Comparison of ENCODE assay signal across 8 cellular contexts in genomic region chr11:20363500-20364411, GRCh38. TPM values are rescaled to one million over a fixed set of nuclear protein-coding genes. Genes with fewer than 3 reads are reported as not detected.
A peak's percentile ranks its signal among the peaks of the same experiment; 100 is the strongest.
DNase-seq lines count a peak whose midpoint lies in the region; FAIRE-seq and TF ChIP-seq lines count a peak whose summit lies in the region.

TSS of gene HTATIP2 (plus strand) at chr11:20363714. CDS start at chr11:20364238, 524 bp downstream.

- H3K4me1 Mint-ChIP-seq in activated CD4-positive, alpha-beta T cell treated with anti-CD3 and anti-CD28 coated beads, Interleukin-2, amount 10 ng/mL, durations not matched to agents 7 days and 5 days = peaks cover 73% of the 10 kb centered on the region

- no peak for TF ChIP-seq CTCF in GM13976 (IDR thresholded peaks at IDR 0.05; ENCODE audit: borderline replicate concordance, control extremely low read depth, extremely low read depth, insufficient read depth, missing control alignments)
- TF ChIP-seq CTCF in HFF-Myc (IDR thresholded peaks at IDR 0.05; ENCODE audit: low read depth, low read length, missing control alignments) = no peak
- no peak for TF ChIP-seq CTCF in liver (IDR thresholded peaks at IDR 0.05; ENCODE audit: low read depth, low read length, missing input control)
- TF ChIP-seq CTCF in D721Med (IDR thresholded peaks at IDR 0.05; ENCODE audit: insufficient read depth, missing control alignments) = no peak

- POLR2A ChIA-PET in activated CD4-positive, alpha-beta T cell treated with anti-CD3 and anti-CD28 coated beads, Interleukin-2, amount 10 ng/mL, durations not matched to agents 7 days and 5 days (lab: Charles Lee) = no interaction called here

- in situ Hi-C loops in GM13976 (cut with MboI; ENCODE audit: low sequenced_read_pairs, unreplicated experiment) = no loop called here

- H3K4me3 ChIP-seq in HFF-Myc (replicated peaks; ENCODE audit: low read depth, low read length) (peak within 1 kb of the TSS; percentile 53), liver (ENCODE audit: low read depth in 1 of 3, low read length in 3 of 3) (peak within 1 kb of the TSS; percentile 68 to 86 (median 80))

- peak within 1 kb of the TSS; percentile 95 for H3K27ac Mint-ChIP-seq in activated CD4-positive, alpha-beta T cell treated with anti-CD3 and anti-CD28 coated beads, Interleukin-2, amount 10 ng/mL, durations not matched to agents 7 days and 5 days

- peak within 1 kb of the TSS; percentile 79 for H3K4me3 Mint-ChIP-seq in activated CD4-positive, alpha-beta T cell treated with anti-CD3 and anti-CD28 coated beads, Interleukin-2, amount 10 ng/mL, durations not matched to agents 7 days and 5 days

- no peak for TF ChIP-seq RAD21 in liver (IDR thresholded peaks at IDR 0.05)

- DNase-seq in GM13976 (ENCODE audit: low spot score) = peak; percentile 86
- DNase-seq in HFF-Myc (ENCODE audit: extremely low read depth, low read depth) = no peak
- DNase-seq in NCI-H146 treated with DMSO at 0.1 percent for 48 hours (lab: John Stamatoyannopoulos, UW; ENCODE audit: unreplicated experiment) = peak; percentile 33
- DNase-seq in activated CD4-positive, alpha-beta T cell treated with anti-CD3 and anti-CD28 coated beads, Interleukin-2, amount 10 ng/mL, durations not matched to agents 7 days and 5 days = peak; percentile 71
- DNase-seq in dermis blood vessel endothelial cell = peak; percentile 51
- peak; percentile 52 to 69 for DNase-seq in stimulated activated CD4-positive, alpha-beta T cell treated with anti-CD3 and anti-CD28 coated beads, Interleukin-2, amount 100 ng/mL, for 48 hours
- DNase-seq in D721Med (ENCODE audit: insufficient read length, low spot score) = no peak

- WGBS in liver = 5% methylated on average over 71 of the region's 71 CpGs

- no peaks in the 10 kb centered on the region for H3K27me3 ChIP-seq in liver (ENCODE audit: control insufficient read depth in 4 of 4, insufficient read depth in 4 of 4, low read length in 3 of 4)

- no peak for FAIRE-seq in D721Med (lab: Jason Lieb, UNC)

- H3K27me3 Mint-ChIP-seq in activated CD4-positive, alpha-beta T cell treated with anti-CD3 and anti-CD28 coated beads, Interleukin-2, amount 10 ng/mL, durations not matched to agents 7 days and 5 days = no peaks in the 10 kb centered on the region

- H3K27ac ChIP-seq in liver (ENCODE audit: low read depth in 1 of 2, low read length in 2 of 2) = peak within 1 kb of the TSS; percentile 26 to 61

- CTCF ChIA-PET in activated CD4-positive, alpha-beta T cell treated with anti-CD3 and anti-CD28 coated beads, Interleukin-2, amount 10 ng/mL, durations not matched to agents 7 days and 5 days (lab: Charles Lee) = interaction anchor here (0.8 to 2.0 kb wide), 7 partner anchors 8 to 20 kb away, joined by 3 to 8 read pairs (median 3); no protein-coding TSS in a partner anchor

- peaks cover 42% of the 10 kb centered on the region for H3K36me3 Mint-ChIP-seq in activated CD4-positive, alpha-beta T cell treated with anti-CD3 and anti-CD28 coated beads, Interleukin-2, amount 10 ng/mL, durations not matched to agents 7 days and 5 days (ENCODE audit: low read depth)

- peaks cover 1 to 12% (median 8%) of the 10 kb centered on the region in 4 donors for H3K4me1 ChIP-seq in liver (ENCODE audit: control insufficient read depth in 4 of 4, insufficient read depth in 4 of 4, low read length in 3 of 4)

- H3K9me3 Mint-ChIP-seq in activated CD4-positive, alpha-beta T cell treated with anti-CD3 and anti-CD28 coated beads, Interleukin-2, amount 10 ng/mL, durations not matched to agents 7 days and 5 days = peaks cover 10% of the 10 kb centered on the region

- H3K36me3 ChIP-seq in liver (ENCODE audit: control insufficient read depth in 4 of 4, insufficient read depth in 3 of 4, low read depth in 1 of 4, low read length in 3 of 4) = peaks cover 0 to 3% (median 1%) of the 10 kb centered on the region in 4 donors

- no peaks in the 10 kb centered on the region for H3K9me3 ChIP-seq in liver (ENCODE audit: control insufficient read depth in 4 of 4, low read length in 3 of 4)

- H3K9ac ChIP-seq in liver (ENCODE audit: low read depth in 1 of 2, low read length in 2 of 2) = peak within 1 kb of the TSS in 1 of 2 donors; percentile 79

TF ChIP-seq in liver, 16 proteins besides CTCF, POLR2A, EP300 and RAD21:
- TF ChIP-seq YY1 (IDR thresholded peaks at IDR 0.05) (peak; percentile 61), FOXA2 (IDR thresholded peaks at IDR 0.05) (no peak), HNF4G (IDR thresholded peaks at IDR 0.05) (no peak), NR2F2 (IDR thresholded peaks at IDR 0.05) (no peak), EGR1 (IDR thresholded peaks at IDR 0.05; ENCODE audit: low read depth in 2 of 2) (no peak), ATF3 (IDR thresholded peaks at IDR 0.05) (no peak), RXRA (IDR thresholded peaks at IDR 0.05) (no peak), HNF4A (conservative IDR thresholded peaks at IDR 0.05) (no peak)
- TF ChIP-seq, protein P1, sequence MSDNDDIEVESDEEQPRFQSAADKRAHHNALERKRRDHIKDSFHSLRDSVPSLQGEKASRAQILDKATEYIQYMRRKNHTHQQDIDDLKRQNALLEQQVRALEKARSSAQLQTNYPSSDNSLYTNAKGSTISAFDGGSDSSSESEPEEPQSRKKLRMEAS (IDR thresholded peaks at IDR 0.05) = peak; percentile 50
TF ChIP-seq in liver: peak in this region for 2.

RNA-seq across cellular contexts. Expression of gene HTATIP2, which starts in this region (rescaled TPM):
- total RNA-seq in activated CD4-positive, alpha-beta T cell treated with anti-CD3 and anti-CD28 coated beads, Interleukin-2, amount 10 ng/mL, durations not matched to agents 7 days and 5 days = 10 to 100 TPM; 39.4 to 40.7 TPM
- 75.9 and 94.3 TPM in 2 replicates for total RNA-seq in dermis blood vessel endothelial cell
- total RNA-seq in liver = 10 to 100 TPM; 16.5 to 43.2 TPM
- 10 to 100 TPM; 84.9 to 93.6 TPM for polyA plus RNA-seq in liver

Comparison
In these comparisons a context has a peak if more than half of its experiments do, and no peak if none do; other contexts are left out.
1. DNase-seq: peak in GM13976 (single experiment), NCI-H146 treated with DMSO at 0.1 percent for 48 hours (single experiment), activated CD4-positive, alpha-beta T cell treated with anti-CD3 and anti-CD28 coated beads, Interleukin-2, amount 10 ng/mL, durations not matched to agents 7 days and 5 days (single experiment), dermis blood vessel endothelial cell (single experiment) and stimulated activated CD4-positive, alpha-beta T cell treated with anti-CD3 and anti-CD28 coated beads, Interleukin-2, amount 100 ng/mL, for 48 hours (2 of 2); none in HFF-Myc (single experiment) and D721Med (single experiment).